Comparison of ENCODE assay signal across 8 cellular contexts in genomic region chr1:2230781-2231666, GRCh38.
DNase-seq lines count a peak whose midpoint lies in the region; ATAC-seq lines count a peak whose summit lies in the region.

No MANE protein-coding gene starts in this region.

- peak; percentile 44 for DNase-seq in activated T-cell treated with anti-CD3 and anti-CD28 coated beads for 1 hour (ENCODE audit: low read depth)
- no peak for DNase-seq in activated T-cell treated with anti-CD3 and anti-CD28 coated beads for 4 hours
- DNase-seq in activated gamma-delta T cell treated with Interleukin-2 at 50 U/mL for 16 hours = peak; percentile 69
- DNase-seq in head of caudate nucleus = peak; percentile 56 to 91 (median 76)
- peak in 6 of 10 donors; percentile 56 to 95 (median 74) for DNase-seq in posterior cingulate gyrus
- no peak for DNase-seq in NCI-H2227 treated with DMSO at 0.1 percent for 48 hours (lab: John Stamatoyannopoulos, UW)

- intact Hi-C loops in head of caudate nucleus (cut with DNase I) = loop anchor here (5.0 kb wide), 3 partner anchors 34 to 86 kb away; no protein-coding TSS in a partner anchor
- intact Hi-C loops in posterior cingulate gyrus (cut with DNase I) = loop anchor here (5.0 kb wide), 1 partner anchor 81 kb away; no protein-coding TSS in a partner anchor

- no peak for ATAC-seq in GM19351 (IDR thresholded peaks at IDR 0.05; ENCODE audit: unreplicated experiment)
- no peak for ATAC-seq in HG03460 (IDR thresholded peaks at IDR 0.05; ENCODE audit: unreplicated experiment)

Comparison
In these comparisons a context has a peak if more than half of its experiments do, and no peak if none do; other contexts are left out.
1. DNase-seq: peak in activated T-cell treated with anti-CD3 and anti-CD28 coated beads for 1 hour (single experiment), activated gamma-delta T cell treated with Interleukin-2 at 50 U/mL for 16 hours (single experiment), head of caudate nucleus (42 of 42) and posterior cingulate gyrus (6 of 10); none in activated T-cell treated with anti-CD3 and anti-CD28 coated beads for 4 hours (single experiment) and NCI-H2227 treated with DMSO at 0.1 percent for 48 hours (single experiment).